ENCODE assay signal across 1 cellular context in the genomic region with DNA sequence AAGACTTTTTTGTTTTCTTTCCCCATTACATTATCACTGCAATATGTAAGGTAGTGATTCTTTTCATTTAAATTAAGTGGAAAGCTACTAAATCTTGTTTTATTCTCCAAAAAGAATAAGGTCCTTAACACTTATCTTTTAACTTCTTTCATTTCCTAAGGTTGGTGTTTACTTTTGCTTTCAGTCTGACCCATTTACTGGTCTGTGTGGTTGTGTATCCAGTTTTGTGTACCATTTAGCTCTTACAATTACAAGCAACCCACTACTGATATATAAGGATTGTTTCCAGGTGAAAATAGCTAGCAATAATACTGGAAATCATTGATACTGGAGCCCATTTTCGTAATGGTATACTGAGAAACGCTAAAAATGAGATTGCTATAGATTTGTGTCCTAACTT.
TF ChIP-seq lines count a peak whose summit lies in the region.

No MANE protein-coding gene starts in this region.

TF ChIP-seq in GM12878, 131 proteins besides CTCF, POLR2A, EP300 and RAD21 (continued from another document):
- TF ChIP-seq, protein P1, sequence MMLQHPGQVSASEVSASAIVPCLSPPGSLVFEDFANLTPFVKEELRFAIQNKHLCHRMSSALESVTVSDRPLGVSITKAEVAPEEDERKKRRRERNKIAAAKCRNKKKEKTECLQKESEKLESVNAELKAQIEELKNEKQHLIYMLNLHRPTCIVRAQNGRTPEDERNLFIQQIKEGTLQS (IDR thresholded peaks at IDR 0.05; ENCODE audit: borderline replicate concordance, extremely low read depth, low read depth, low read length) = no peak
- TF ChIP-seq YY1 (IDR thresholded peaks at IDR 0.05; ENCODE audit: low read depth, low read length) (no peak), MYC (IDR thresholded peaks at IDR 0.05; ENCODE audit: insufficient read depth, insufficient read length, insufficient replicate concordance, low read length, severe bottlenecking) (no peak), NBN (IDR thresholded peaks at IDR 0.05) (no peak), EED (IDR thresholded peaks at IDR 0.05; ENCODE audit: low read depth) (no peak), TBL1XR1 (IDR thresholded peaks at IDR 0.05; ENCODE audit: low read depth, low read length) (no peak), NRF1 (conservative IDR thresholded peaks at IDR 0.05; ENCODE audit: low read depth, low read length) (no peak), HDGF (IDR thresholded peaks at IDR 0.05) (no peak), BACH1 (IDR thresholded peaks at IDR 0.05; ENCODE audit: borderline replicate concordance) (no peak), MTA3 (IDR thresholded peaks at IDR 0.05; ENCODE audit: borderline replicate concordance, low read length) (no peak), MEF2A (IDR thresholded peaks at IDR 0.05; ENCODE audit: insufficient read depth, low read depth, low read length) (no peak)
- TF ChIP-seq, protein P2, sequence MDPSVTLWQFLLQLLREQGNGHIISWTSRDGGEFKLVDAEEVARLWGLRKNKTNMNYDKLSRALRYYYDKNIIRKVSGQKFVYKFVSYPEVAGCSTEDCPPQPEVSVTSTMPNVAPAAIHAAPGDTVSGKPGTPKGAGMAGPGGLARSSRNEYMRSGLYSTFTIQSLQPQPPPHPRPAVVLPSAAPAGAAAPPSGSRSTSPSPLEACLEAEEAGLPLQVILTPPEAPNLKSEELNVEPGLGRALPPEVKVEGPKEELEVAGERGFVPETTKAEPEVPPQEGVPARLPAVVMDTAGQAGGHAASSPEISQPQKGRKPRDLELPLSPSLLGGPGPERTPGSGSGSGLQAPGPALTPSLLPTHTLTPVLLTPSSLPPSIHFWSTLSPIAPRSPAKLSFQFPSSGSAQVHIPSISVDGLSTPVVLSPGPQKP (IDR thresholded peaks at IDR 0.05; ENCODE audit: low read depth, low read length) = no peak
- TF ChIP-seq, protein P3, sequence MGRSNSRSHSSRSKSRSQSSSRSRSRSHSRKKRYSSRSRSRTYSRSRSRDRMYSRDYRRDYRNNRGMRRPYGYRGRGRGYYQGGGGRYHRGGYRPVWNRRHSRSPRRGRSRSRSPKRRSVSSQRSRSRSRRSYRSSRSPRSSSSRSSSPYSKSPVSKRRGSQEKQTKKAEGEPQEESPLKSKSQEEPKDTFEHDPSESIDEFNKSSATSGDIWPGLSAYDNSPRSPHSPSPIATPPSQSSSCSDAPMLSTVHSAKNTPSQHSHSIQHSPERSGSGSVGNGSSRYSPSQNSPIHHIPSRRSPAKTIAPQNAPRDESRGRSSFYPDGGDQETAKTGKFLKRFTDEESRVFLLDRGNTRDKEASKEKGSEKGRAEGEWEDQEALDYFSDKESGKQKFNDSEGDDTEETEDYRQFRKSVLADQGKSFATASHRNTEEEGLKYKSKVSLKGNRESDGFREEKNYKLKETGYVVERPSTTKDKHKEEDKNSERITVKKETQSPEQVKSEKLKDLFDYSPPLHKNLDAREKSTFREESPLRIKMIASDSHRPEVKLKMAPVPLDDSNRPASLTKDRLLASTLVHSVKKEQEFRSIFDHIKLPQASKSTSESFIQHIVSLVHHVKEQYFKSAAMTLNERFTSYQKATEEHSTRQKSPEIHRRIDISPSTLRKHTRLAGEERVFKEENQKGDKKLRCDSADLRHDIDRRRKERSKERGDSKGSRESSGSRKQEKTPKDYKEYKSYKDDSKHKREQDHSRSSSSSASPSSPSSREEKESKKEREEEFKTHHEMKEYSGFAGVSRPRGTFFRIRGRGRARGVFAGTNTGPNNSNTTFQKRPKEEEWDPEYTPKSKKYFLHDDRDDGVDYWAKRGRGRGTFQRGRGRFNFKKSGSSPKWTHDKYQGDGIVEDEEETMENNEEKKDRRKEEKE (IDR thresholded peaks at IDR 0.05) = no peak
